ENCODE assay signal across 32 cellular contexts in the genomic region with DNA sequence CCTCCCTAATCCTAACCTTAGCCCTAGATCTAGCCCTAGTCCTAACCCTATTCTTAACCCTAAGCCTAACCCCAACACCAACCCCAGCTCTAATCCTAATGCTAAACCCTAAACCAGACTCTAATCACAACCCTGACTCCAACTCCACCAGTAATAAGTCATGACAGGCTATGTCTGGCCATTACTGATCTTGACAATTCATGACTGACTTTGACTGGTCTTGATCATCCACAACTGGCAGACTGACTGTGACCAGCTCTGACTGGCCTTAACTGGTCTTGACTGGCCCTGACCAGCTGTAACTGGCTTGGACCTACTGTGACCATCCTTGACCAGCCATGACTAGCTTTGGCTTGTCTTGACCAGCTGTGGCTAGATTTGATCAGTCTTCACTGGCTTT.
"Had no signal": no experiment of that assay in that cellular context is flagged by ENCODE, and none has a peak within 500 bp of the region (broad histone marks: within the 10 kb centered on the region; RNA-seq: fewer than 3 reads in every experiment).

No MANE protein-coding gene starts in this region.

- H3K4me1 ChIP-seq: SJCRH30 had no signal

- H3K27me3 ChIP-seq: brain microvascular endothelial cell, MG63, SJCRH30 had no signal

- H3K36me3 ChIP-seq: brain microvascular endothelial cell, MG63, SJCRH30, WERI-Rb-1 had no signal

- H3K36me3 Mint-ChIP-seq: activated CD8-positive, alpha-beta memory T cell treated with anti-CD3 and anti-CD28 coated beads, Interleukin-2, amount 10 ng/mL, durations not matched to agents 7 days and 5 days; activated naive CD4-positive, alpha-beta T cell treated with anti-CD3 and anti-CD28 coated beads, Interleukin-2, amount 10 ng/mL, durations not matched to agents 7 days and 5 days; activated naive CD8-positive, alpha-beta T cell had no signal

- H3K27ac ChIP-seq: brain microvascular endothelial cell, SJCRH30, SK-N-MC, WERI-Rb-1 had no signal

- H3K4me3 Mint-ChIP-seq: activated CD4-positive, alpha-beta T cell treated with anti-CD3 and anti-CD28 coated beads, Interleukin-2, amount 10 ng/mL, durations not matched to agents 7 days and 5 days; activated CD8-positive, alpha-beta memory T cell treated with anti-CD3 and anti-CD28 coated beads, Interleukin-2, amount 10 ng/mL, durations not matched to agents 7 days and 5 days; activated naive CD4-positive, alpha-beta T cell treated with anti-CD3 and anti-CD28 coated beads, Interleukin-2, amount 10 ng/mL, durations not matched to agents 7 days and 5 days; activated naive CD8-positive, alpha-beta T cell; activated naive CD8-positive, alpha-beta T cell treated with anti-CD3 and anti-CD28 coated beads, Interleukin-2, amount 50 U/mL, for 24 hours had no signal

- ATAC-seq: activated CD8-positive, alpha-beta memory T cell treated with anti-CD3 and anti-CD28 coated beads, Interleukin-2, amount 10 ng/mL, durations not matched to agents 7 days and 5 days; activated naive CD8-positive, alpha-beta T cell treated with anti-CD3 and anti-CD28 coated beads, Interleukin-2, amount 50 U/mL, for 24 hours had no signal

- H3K4me3 ChIP-seq: MG63, SJCRH30, SK-N-MC had no signal

- H3K9me3 ChIP-seq: MG63, SJCRH30 had no signal

- H3K27ac Mint-ChIP-seq: activated CD4-positive, alpha-beta T cell treated with anti-CD3 and anti-CD28 coated beads, Interleukin-2, amount 10 ng/mL, durations not matched to agents 7 days and 5 days; activated CD8-positive, alpha-beta memory T cell treated with anti-CD3 and anti-CD28 coated beads, Interleukin-2, amount 10 ng/mL, durations not matched to agents 7 days and 5 days; activated naive CD4-positive, alpha-beta T cell treated with anti-CD3 and anti-CD28 coated beads, Interleukin-2, amount 10 ng/mL, durations not matched to agents 7 days and 5 days; activated naive CD8-positive, alpha-beta T cell; activated naive CD8-positive, alpha-beta T cell treated with anti-CD3 and anti-CD28 coated beads, Interleukin-2, amount 50 U/mL, for 24 hours had no signal

- H3K9me3 Mint-ChIP-seq: activated naive CD4-positive, alpha-beta T cell treated with anti-CD3 and anti-CD28 coated beads, Interleukin-2, amount 10 ng/mL, durations not matched to agents 7 days and 5 days; activated naive CD8-positive, alpha-beta T cell treated with anti-CD3 and anti-CD28 coated beads, Interleukin-2, amount 50 U/mL, for 24 hours had no signal

- DNase-seq: activated CD4-positive, alpha-beta T cell treated with anti-CD3 and anti-CD28 coated beads for 1 hour; activated CD4-positive, alpha-beta T cell treated with anti-CD3 and anti-CD28 coated beads, Interleukin-2, amount 10 ng/mL, durations not matched to agents 7 days and 5 days; activated CD4-positive, alpha-beta T cell treated with anti-CD3 and anti-CD28 coated beads, Interleukin-2, amount 50 U/mL, for 48 hours; activated CD4-positive, CD25-positive, alpha-beta regulatory T cell; activated CD8-positive, alpha-beta memory T cell treated with anti-CD3 and anti-CD28 coated beads for 24 hours; activated CD8-positive, alpha-beta memory T cell treated with anti-CD3 and anti-CD28 coated beads, Interleukin-2, amount 10 ng/mL, durations not matched to agents 7 days and 5 days; activated CD8-positive, alpha-beta memory T cell treated with anti-CD3 and anti-CD28 coated beads, Interleukin-2, amount 50 U/mL, for 48 hours; activated effector memory CD4-positive, alpha-beta T cell treated with Interleukin-2 at 50 U/mL for 16 hours; activated naive CD4-positive, alpha-beta T cell treated with anti-CD3 and anti-CD28 coated beads, Interleukin-2, amount 10 ng/mL, durations not matched to agents 7 days and 5 days; activated naive CD8-positive, alpha-beta T cell treated with anti-CD3 and anti-CD28 coated beads, Interleukin-2, amount 50 U/mL, for 24 hours; aorta; brain microvascular endothelial cell; central memory CD4-positive, alpha-beta T cell; Kasumi-1; KG1; MG63; NCI-H1092; NCI-H1436 treated with DMSO at 0.1 percent for 48 hours; NCI-H1694 treated with DMSO at 0.1 percent for 48 hours; NCI-H2029 treated with DMSO at 0.1 percent for 48 hours; NCI-H2107; NCI-H2171; NCI-H510A; NCI-H526; NCI-H748 treated with DMSO at 0.1 percent for 48 hours; OCI-M1; SHP77; SJCRH30; T1000; WERI-Rb-1 had no signal

- H3K27me3 Mint-ChIP-seq: activated CD4-positive, alpha-beta T cell treated with anti-CD3 and anti-CD28 coated beads, Interleukin-2, amount 10 ng/mL, durations not matched to agents 7 days and 5 days; activated naive CD8-positive, alpha-beta T cell; activated naive CD8-positive, alpha-beta T cell treated with anti-CD3 and anti-CD28 coated beads, Interleukin-2, amount 50 U/mL, for 24 hours had no signal
